9 cellular contexts compared by ENCODE assay signal in the genomic region with DNA sequence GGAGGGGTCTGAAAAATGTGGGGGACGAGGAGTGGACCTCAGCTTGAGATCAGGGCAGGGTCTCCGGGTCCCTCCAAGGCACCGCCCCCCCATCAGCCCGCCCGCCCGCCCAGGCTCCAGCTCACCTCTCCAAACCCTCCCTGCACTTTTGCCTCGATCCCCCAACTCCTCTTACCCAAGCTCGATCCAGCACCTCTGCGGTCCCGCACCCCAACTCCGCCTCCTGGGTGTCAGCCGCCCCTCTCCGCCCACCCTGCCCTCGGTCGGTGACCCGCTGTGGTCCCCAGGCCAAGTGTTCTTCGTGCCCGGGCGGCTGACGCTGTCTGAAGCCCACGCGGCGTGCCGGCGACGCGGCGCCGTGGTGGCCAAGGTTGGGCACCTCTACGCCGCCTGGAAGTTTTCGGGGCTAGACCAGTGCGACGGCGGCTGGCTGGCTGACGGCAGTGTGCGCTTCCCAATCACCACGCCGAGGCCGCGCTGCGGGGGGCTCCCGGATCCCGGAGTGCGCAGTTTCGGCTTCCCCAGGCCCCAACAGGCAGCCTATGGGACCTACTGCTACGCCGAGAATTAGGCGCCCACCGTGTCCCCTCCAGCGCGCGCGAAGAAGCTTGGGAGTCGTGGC. TPM values are rescaled to one million over a fixed set of nuclear protein-coding genes. Genes with fewer than 3 reads are reported as not detected.
A peak's percentile ranks its signal among the peaks of the same experiment; 100 is the strongest.
DNase-seq lines count a peak whose midpoint lies in the region; ATAC-seq and TF ChIP-seq lines count a peak whose summit lies in the region.
"Had no signal": no experiment of that assay in that cellular context is flagged by ENCODE, and none has a peak within 500 bp of the region (broad histone marks: within the 10 kb centered on the region; RNA-seq: fewer than 3 reads in every experiment).

No MANE protein-coding gene starts in this region.

- TF ChIP-seq CTCF in GM23338 (conservative IDR thresholded peaks at IDR 0.05; ENCODE audit: low read depth in 2 of 2), result no peak
- TF ChIP-seq CTCF in gastrocnemius medialis (IDR thresholded peaks at IDR 0.05 in 4 of 5, conservative IDR thresholded peaks at IDR 0.05 in 1 of 5), result no peak

- H3K27ac Mint-ChIP-seq in GM23338 (no peak overlapping the region), T-helper 17 cell (no peak overlapping the region)

- peaks cover 12% of the 10 kb centered on the region; the same call in 1 of the 2 replicates for H3F3A ChIP-seq in GM23338 (replicated peaks; ENCODE audit: low read depth)

- peaks cover 55% of the 10 kb centered on the region for H3K27me3 Mint-ChIP-seq in GM23338 (ENCODE audit: insufficient read depth, low read depth, poor library complexity)
- peaks cover 57% of the 10 kb centered on the region for H3K27me3 Mint-ChIP-seq in T-helper 17 cell

- H3K9me3 Mint-ChIP-seq in GM23338, result no peaks in the 10 kb centered on the region; the same call in 2 of the 3 replicates
- H3K9me3 Mint-ChIP-seq: T-helper 1 cell treated with Interleukin-12 subunit alpha and Interleukin-12 subunit beta and Interleukin-4 antibody, amounts not matched to agents 30 μg/mL and 1 μg/mL, for 36 hours had no signal

- H3K4me1 Mint-ChIP-seq in GM23338 (peaks cover 4% of the 10 kb centered on the region), T-helper 17 cell (peaks cover 8% of the 10 kb centered on the region)

- no peaks in the 10 kb centered on the region for H3K9me2 ChIP-seq in GM23338 (ENCODE audit: insufficient read depth)

- H3K4me3 Mint-ChIP-seq in GM23338 (peak overlapping the region; percentile 74), T-helper 17 cell (peak overlapping the region; percentile 74)

- H2AFZ ChIP-seq in GM23338, result peak overlapping the region; percentile 76

- TF ChIP-seq POLR2A in gastrocnemius medialis (IDR thresholded peaks at IDR 0.05), result no peak

- no peak overlapping the region for H3K27ac ChIP-seq in GM23338 (ENCODE audit: low read depth)
- peak overlapping the region; percentile 55 to 71 (median 63) for H3K27ac ChIP-seq in gastrocnemius medialis

- intact Hi-C loops in left cardiac atrium (cut with DNase I) (loop anchor here in 1 of 2 donors (5.0 kb wide), 1 partner anchor 52 kb away; the partner anchor contains the start of gene NES), gastrocnemius medialis (cut with DNase I; ENCODE audit: low total_unique reads) (loop anchor here (5.0 kb wide), 1 partner anchor 43 kb away; no protein-coding TSS in a partner anchor)

- H3K4me3 ChIP-seq in GM23338, result peak overlapping the region; percentile 78
- peak overlapping the region; percentile 45 to 56 (median 53) for H3K4me3 ChIP-seq in gastrocnemius medialis

- H3K4me2 ChIP-seq in GM23338, result peak overlapping the region; percentile 95

- no peaks in the 10 kb centered on the region for H4K20me1 ChIP-seq in GM23338 (replicated peaks; ENCODE audit: insufficient read depth)

- H3K36me3 Mint-ChIP-seq in GM23338 (ENCODE audit: low read depth) (no peaks in the 10 kb centered on the region), T-helper 17 cell (ENCODE audit: low read depth) (peaks cover 8% of the 10 kb centered on the region)

- no peaks in the 10 kb centered on the region for H3K9me3 ChIP-seq in T-helper 17 cell (ENCODE audit: control insufficient read depth, low read length, poor library complexity, severe bottlenecking)
- no peaks in the 10 kb centered on the region for H3K9me3 ChIP-seq in gastrocnemius medialis

- H3K27me3 ChIP-seq in GM23338 (ENCODE audit: insufficient read depth) (peaks cover 79% of the 10 kb centered on the region), gastrocnemius medialis (peaks cover 28 to 38% (median 30%) of the 10 kb centered on the region in 3 donors)

- ATAC-seq in GM23338, result peak; percentile 24
- ATAC-seq in T-helper 17 cell, result peak; percentile 19
- peak; percentile 31 to 33 for ATAC-seq in left cardiac atrium
- ATAC-seq in gastrocnemius medialis, result no peak
- ATAC-seq in GM19397 (IDR thresholded peaks at IDR 0.05; ENCODE audit: unreplicated experiment), result no peak
- no peak for ATAC-seq in GM18861 (IDR thresholded peaks at IDR 0.05; ENCODE audit: unreplicated experiment)
- ATAC-seq in HG02884 (IDR thresholded peaks at IDR 0.05; ENCODE audit: unreplicated experiment), result no peak

- H3K36me3 ChIP-seq in GM23338 (ENCODE audit: insufficient read depth), result no peaks in the 10 kb centered on the region; the same call in 1 of the 2 replicates
- H3K36me3 ChIP-seq in gastrocnemius medialis, result no peaks in the 10 kb centered on the region

- H3K4me1 ChIP-seq in GM23338 (ENCODE audit: insufficient read depth) (peaks cover 6% of the 10 kb centered on the region; the same call in 1 of the 2 replicates), gastrocnemius medialis (peaks cover 11 to 18% of the 10 kb centered on the region in 2 donors)

- H3K79me2 ChIP-seq in GM23338 (replicated peaks; ENCODE audit: insufficient read depth), result no peaks in the 10 kb centered on the region

- DNase-seq in GM23338 (ENCODE audit: low spot score) (peak; percentile 56), T-helper 17 cell (no peak), left cardiac atrium (no peak), gastrocnemius medialis (no peak), SW 1271 (lab: John Stamatoyannopoulos, UW) (no peak)

- in situ Hi-C loops in gastrocnemius medialis (cut with MboI; ENCODE audit: low sequenced_read_pairs in 4 of 4), result no loop called here

TF ChIP-seq in GM23338, 12 proteins besides CTCF, POLR2A, EP300 and RAD21 (continues in another document):
- TF ChIP-seq STAT1 (IDR thresholded peaks at IDR 0.05; ENCODE audit: unreplicated experiment), result no peak
- TF ChIP-seq POLR2AphosphoS5 (IDR thresholded peaks at IDR 0.05; ENCODE audit: low read depth), result no peak
- TF ChIP-seq CREB1 (CRISPR knock-in tag; IDR thresholded peaks at IDR 0.05; ENCODE audit: low read depth), result no peak
- peak; percentile 14 for TF ChIP-seq JUNB (IDR thresholded peaks at IDR 0.05; ENCODE audit: unreplicated experiment)
- TF ChIP-seq EZH2phosphoT487 (IDR thresholded peaks at IDR 0.05; ENCODE audit: unreplicated experiment), result peak; percentile 35
- peak; percentile 76 for TF ChIP-seq EZH2 (IDR thresholded peaks at IDR 0.05; ENCODE audit: low read depth, unreplicated experiment)
- TF ChIP-seq, protein P1, sequence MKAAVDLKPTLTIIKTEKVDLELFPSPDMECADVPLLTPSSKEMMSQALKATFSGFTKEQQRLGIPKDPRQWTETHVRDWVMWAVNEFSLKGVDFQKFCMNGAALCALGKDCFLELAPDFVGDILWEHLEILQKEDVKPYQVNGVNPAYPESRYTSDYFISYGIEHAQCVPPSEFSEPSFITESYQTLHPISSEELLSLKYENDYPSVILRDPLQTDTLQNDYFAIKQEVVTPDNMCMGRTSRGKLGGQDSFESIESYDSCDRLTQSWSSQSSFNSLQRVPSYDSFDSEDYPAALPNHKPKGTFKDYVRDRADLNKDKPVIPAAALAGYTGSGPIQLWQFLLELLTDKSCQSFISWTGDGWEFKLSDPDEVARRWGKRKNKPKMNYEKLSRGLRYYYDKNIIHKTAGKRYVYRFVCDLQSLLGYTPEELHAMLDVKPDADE (IDR thresholded peaks at IDR 0.05), result no peak
- TF ChIP-seq NANOG (IDR thresholded peaks at IDR 0.05; ENCODE audit: borderline replicate concordance), result no peak
- TF ChIP-seq ZNF114 (CRISPR knock-in tag; IDR thresholded peaks at IDR 0.05), result no peak

RNA-seq across cellular contexts. Expression of gene HAPLN2, which starts 5.7 kb away (rescaled TPM):
- total RNA-seq in GM23338 (2014; rRNA removed; shearing (Covaris generic)), result not detected in 2 replicates
- polyA plus RNA-seq in GM23338 (2016; fragmentation: Nextera tagmentation; extraction: Ambion mirVana), result 0.53 TPM in 1 of 2 replicates, not detected in the other
- total RNA-seq in T-helper 17 cell (under 1 TPM in 1 of 2 donors, not detected in 1; 0.35 TPM), left cardiac atrium (1 to 10 TPM; 1.3 to 1.9 TPM), gastrocnemius medialis (1 to 10 TPM in 3 of 4 donors, under 1 TPM in 1; 0.53 to 6.0 (median 3.0) TPM)

RNA-seq across cellular contexts. Expression of gene BCAN, which starts 17.0 kb away (rescaled TPM):
- 5.5 and 8.0 TPM in 2 replicates for total RNA-seq in GM23338 (2014; rRNA removed; shearing (Covaris generic))
- polyA plus RNA-seq in GM23338 (2016; fragmentation: Nextera tagmentation; extraction: Ambion mirVana), result 2.3 and 3.6 TPM in 2 replicates
- total RNA-seq in T-helper 17 cell (not detected), left cardiac atrium (under 1 TPM; 0.29 to 0.47 TPM), gastrocnemius medialis (under 1 TPM in 2 of 4 donors, not detected in 2; 0.26 to 0.29 TPM)

RNA-seq across cellular contexts. Expression of gene GPATCH4, which starts 23.6 kb away (rescaled TPM):
- 58.9 and 95.7 TPM in 2 replicates for total RNA-seq in GM23338 (2014; rRNA removed; shearing (Covaris generic))
- polyA plus RNA-seq in GM23338 (2016; fragmentation: Nextera tagmentation; extraction: Ambion mirVana), result 174 and 187 TPM in 2 replicates
- total RNA-seq in T-helper 17 cell, result 10 to 100 TPM; 39.2 to 39.6 TPM
- 10 to 100 TPM; 14.6 to 27.0 TPM for total RNA-seq in left cardiac atrium
- 100 to 1,000 TPM in 1 of 4 donors, 10 to 100 TPM in 3; 35.6 to 103 (median 47.6) TPM for total RNA-seq in gastrocnemius medialis

RNA-seq across cellular contexts. Expression of gene NAXE, which starts 33.3 kb away (rescaled TPM):
- total RNA-seq in GM23338 (2014; rRNA removed; shearing (Covaris generic)), result 62.6 and 87.5 TPM in 2 replicates
- 82.1 and 83.1 TPM in 2 replicates for polyA plus RNA-seq in GM23338 (2016; fragmentation: Nextera tagmentation; extraction: Ambion mirVana)
- total RNA-seq in T-helper 17 cell (10 to 100 TPM; 27.5 to 32.0 TPM), left cardiac atrium (10 to 100 TPM; 91.6 to 95.0 TPM), gastrocnemius medialis (10 to 100 TPM; 34.4 to 66.7 (median 46.0) TPM)

RNA-seq across cellular contexts. Expression of gene TTC24, which starts 45.4 kb away (rescaled TPM):
- not detected in 2 replicates for total RNA-seq in GM23338 (2014; rRNA removed; shearing (Covaris generic))
- polyA plus RNA-seq in GM23338 (2016; fragmentation: Nextera tagmentation; extraction: Ambion mirVana), result not detected in 2 replicates
- total RNA-seq in T-helper 17 cell (under 1 TPM in 1 of 2 donors, not detected in 1; 0.94 TPM), left cardiac atrium (not detected), gastrocnemius medialis (1 to 10 TPM in 1 of 4 donors, not detected in 3; 3.6 TPM)

Comparison
In these comparisons a context has a peak if more than half of its experiments do, and no peak if none do; other contexts are left out.
1. ATAC-seq: peak in GM23338 (single experiment), T-helper 17 cell (single experiment) and left cardiac atrium (2 of 2); none in gastrocnemius medialis (0 of 2), GM19397 (single experiment), GM18861 (single experiment) and HG02884 (single experiment).